1 cellular context compared by ENCODE assay signal in the genomic region with DNA sequence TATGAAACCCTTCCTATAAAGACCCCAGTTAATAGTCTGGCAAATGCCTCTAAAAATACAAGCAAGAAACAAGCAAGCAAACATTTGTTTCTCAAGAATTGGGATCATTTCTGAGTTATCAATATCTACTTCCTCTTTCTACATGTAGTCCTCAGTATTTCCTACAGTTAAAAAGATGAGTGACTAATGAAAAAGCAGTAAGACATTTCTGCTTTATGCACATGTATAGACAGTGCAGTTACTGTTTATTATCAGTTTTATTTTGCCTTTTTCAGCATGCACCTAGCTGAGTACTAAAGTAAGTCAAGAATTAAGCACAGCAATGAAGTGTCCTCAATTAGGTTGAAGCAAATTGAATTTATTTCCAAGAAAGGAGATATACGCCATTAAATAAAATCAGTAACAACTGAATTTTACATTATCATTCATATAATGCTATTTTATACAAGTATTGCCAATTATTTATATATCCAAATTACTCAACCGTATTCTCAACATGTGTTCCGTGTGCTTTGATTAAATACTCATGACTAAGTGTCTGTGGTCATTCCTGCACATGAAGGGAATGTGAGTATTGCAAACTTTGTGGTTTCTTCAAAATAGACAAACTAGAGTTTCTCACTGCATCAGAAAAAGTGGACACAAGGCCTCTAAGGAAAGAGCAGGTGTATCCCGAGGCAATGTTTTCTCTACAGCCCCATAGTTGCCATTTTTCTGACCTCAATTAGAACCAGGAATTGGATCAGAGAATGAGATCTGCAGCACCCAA.
TF ChIP-seq lines count a peak whose summit lies in the region.

No MANE protein-coding gene starts in this region.

TF ChIP-seq in HepG2, 621 proteins besides CTCF, POLR2A, EP300 and RAD21 (continued from another document):
- TF ChIP-seq GLI4 (CRISPR knock-in tag; IDR thresholded peaks at IDR 0.05; ENCODE audit: borderline replicate concordance) (no peak), ZNF530 (CRISPR knock-in tag; IDR thresholded peaks at IDR 0.05; ENCODE audit: low read depth) (no peak), SNRNP70 (IDR thresholded peaks at IDR 0.05; ENCODE audit: low read depth, low read length) (no peak), NR1H2 (CRISPR knock-in tag; IDR thresholded peaks at IDR 0.05; ENCODE audit: borderline replicate concordance, low read depth) (no peak), TCF7 (IDR thresholded peaks at IDR 0.05; ENCODE audit: low read depth) (no peak), ZNF234 (CRISPR knock-in tag; conservative IDR thresholded peaks at IDR 0.05) (no peak), ZNF891 (CRISPR knock-in tag; IDR thresholded peaks at IDR 0.05) (no peak), SATB2 (CRISPR knock-in tag; IDR thresholded peaks at IDR 0.05) (no peak)
- TF ChIP-seq, protein P1, sequence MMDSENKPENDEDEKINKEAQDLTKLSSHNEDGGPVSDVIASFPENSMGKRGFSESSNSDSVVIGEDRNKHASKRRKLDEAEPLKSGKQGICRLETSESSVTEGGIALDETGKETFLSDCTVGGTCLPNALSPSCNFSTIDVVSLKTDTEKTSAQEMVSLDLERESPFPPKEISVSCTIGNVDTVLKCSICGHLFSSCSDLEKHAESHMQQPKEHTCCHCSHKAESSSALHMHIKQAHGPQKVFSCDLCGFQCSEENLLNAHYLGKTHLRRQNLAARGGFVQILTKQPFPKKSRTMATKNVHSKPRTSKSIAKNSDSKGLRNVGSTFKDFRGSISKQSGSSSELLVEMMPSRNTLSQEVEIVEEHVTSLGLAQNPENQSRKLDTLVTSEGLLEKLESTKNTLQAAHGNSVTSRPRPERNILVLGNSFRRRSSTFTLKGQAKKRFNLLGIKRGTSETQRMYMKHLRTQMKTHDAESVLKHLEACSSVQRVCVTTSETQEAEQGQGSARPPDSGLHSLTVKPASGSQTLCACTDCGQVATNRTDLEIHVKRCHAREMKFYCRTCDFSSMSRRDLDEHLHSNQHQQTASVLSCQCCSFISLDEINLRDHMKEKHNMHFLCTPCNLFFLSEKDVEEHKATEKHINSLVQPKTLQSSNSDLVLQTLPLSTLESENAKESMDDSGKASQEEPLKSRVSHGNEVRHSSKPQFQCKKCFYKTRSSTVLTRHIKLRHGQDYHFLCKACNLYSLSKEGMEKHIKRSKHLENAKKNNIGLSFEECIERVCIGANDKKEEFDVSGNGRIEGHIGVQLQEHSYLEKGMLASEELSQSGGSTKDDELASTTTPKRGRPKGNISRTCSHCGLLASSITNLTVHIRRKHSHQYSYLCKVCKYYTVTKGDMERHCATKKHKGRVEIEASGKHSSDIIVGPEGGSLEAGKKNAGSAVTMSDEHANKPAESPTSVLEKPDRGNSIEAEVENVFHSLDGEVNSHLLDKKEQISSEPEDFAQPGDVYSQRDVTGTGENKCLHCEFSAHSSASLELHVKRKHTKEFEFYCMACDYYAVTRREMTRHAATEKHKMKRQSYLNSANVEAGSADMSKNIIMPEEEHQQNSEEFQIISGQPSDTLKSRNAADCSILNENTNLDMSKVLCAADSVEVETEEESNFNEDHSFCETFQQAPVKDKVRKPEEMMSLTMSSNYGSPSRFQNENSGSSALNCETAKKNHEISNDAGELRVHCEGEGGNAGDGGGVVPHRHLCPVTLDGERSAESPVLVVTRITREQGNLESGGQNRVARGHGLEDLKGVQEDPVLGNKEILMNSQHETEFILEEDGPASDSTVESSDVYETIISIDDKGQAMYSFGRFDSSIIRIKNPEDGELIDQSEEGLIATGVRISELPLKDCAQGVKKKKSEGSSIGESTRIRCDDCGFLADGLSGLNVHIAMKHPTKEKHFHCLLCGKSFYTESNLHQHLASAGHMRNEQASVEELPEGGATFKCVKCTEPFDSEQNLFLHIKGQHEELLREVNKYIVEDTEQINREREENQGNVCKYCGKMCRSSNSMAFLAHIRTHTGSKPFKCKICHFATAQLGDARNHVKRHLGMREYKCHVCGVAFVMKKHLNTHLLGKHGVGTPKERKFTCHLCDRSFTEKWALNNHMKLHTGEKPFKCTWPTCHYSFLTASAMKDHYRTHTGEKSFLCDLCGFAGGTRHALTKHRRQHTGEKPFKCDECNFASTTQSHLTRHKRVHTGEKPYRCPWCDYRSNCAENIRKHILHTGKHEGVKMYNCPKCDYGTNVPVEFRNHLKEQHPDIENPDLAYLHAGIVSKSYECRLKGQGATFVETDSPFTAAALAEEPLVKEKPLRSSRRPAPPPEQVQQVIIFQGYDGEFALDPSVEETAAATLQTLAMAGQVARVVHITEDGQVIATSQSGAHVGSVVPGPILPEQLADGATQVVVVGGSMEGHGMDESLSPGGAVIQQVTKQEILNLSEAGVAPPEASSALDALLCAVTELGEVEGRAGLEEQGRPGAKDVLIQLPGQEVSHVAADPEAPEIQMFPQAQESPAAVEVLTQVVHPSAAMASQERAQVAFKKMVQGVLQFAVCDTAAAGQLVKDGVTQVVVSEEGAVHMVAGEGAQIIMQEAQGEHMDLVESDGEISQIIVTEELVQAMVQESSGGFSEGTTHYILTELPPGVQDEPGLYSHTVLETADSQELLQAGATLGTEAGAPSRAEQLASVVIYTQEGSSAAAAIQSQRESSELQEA (CRISPR knock-in tag; IDR thresholded peaks at IDR 0.05; ENCODE audit: not compliant biosample characterization): no peak
- TF ChIP-seq, protein P2, sequence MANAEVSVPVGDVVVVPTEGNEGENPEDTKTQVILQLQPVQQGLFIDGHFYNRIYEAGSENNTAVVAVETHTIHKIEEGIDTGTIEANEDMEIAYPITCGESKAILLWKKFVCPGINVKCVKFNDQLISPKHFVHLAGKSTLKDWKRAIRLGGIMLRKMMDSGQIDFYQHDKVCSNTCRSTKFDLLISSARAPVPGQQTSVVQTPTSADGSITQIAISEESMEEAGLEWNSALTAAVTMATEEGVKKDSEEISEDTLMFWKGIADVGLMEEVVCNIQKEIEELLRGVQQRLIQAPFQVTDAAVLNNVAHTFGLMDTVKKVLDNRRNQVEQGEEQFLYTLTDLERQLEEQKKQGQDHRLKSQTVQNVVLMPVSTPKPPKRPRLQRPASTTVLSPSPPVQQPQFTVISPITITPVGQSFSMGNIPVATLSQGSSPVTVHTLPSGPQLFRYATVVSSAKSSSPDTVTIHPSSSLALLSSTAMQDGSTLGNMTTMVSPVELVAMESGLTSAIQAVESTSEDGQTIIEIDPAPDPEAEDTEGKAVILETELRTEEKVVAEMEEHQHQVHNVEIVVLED (CRISPR knock-in tag; IDR thresholded peaks at IDR 0.05; ENCODE audit: borderline replicate concordance): no peak
- TF ChIP-seq, protein P3, sequence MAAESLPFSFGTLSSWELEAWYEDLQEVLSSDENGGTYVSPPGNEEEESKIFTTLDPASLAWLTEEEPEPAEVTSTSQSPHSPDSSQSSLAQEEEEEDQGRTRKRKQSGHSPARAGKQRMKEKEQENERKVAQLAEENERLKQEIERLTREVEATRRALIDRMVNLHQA (CRISPR knock-in tag; IDR thresholded peaks at IDR 0.05): no peak
- TF ChIP-seq, protein P4, sequence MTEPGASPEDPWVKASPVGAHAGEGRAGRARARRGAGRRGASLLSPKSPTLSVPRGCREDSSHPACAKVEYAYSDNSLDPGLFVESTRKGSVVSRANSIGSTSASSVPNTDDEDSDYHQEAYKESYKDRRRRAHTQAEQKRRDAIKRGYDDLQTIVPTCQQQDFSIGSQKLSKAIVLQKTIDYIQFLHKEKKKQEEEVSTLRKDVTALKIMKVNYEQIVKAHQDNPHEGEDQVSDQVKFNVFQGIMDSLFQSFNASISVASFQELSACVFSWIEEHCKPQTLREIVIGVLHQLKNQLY (CRISPR knock-in tag; IDR thresholded peaks at IDR 0.05): no peak
- TF ChIP-seq, protein P5, sequence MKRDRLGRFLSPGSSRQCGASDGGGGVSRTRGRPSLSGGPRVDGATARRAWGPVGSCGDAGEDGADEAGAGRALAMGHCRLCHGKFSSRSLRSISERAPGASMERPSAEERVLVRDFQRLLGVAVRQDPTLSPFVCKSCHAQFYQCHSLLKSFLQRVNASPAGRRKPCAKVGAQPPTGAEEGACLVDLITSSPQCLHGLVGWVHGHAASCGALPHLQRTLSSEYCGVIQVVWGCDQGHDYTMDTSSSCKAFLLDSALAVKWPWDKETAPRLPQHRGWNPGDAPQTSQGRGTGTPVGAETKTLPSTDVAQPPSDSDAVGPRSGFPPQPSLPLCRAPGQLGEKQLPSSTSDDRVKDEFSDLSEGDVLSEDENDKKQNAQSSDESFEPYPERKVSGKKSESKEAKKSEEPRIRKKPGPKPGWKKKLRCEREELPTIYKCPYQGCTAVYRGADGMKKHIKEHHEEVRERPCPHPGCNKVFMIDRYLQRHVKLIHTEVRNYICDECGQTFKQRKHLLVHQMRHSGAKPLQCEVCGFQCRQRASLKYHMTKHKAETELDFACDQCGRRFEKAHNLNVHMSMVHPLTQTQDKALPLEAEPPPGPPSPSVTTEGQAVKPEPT (CRISPR knock-in tag; IDR thresholded peaks at IDR 0.05; ENCODE audit: low read depth): no peak
